Comparison of ENCODE assay signal across 32 cellular contexts in genomic region chr7:142299226-142299625, GRCh38. TPM values are rescaled to one million over a fixed set of nuclear protein-coding genes. Genes with fewer than 3 reads are reported as not detected.
DNase-seq lines count a peak whose midpoint lies in the region; ATAC-seq and TF ChIP-seq lines count a peak whose summit lies in the region.
"Had no signal": no experiment of that assay in that cellular context is flagged by ENCODE, and none has a peak within 500 bp of the region (broad histone marks: within the 10 kb centered on the region; RNA-seq: fewer than 3 reads in every experiment).

No MANE protein-coding gene starts in this region.

- peaks cover 25% of the 10 kb centered on the region for H3K4me1 Mint-ChIP-seq in activated CD4-positive, alpha-beta T cell treated with anti-CD3 and anti-CD28 coated beads, Interleukin-2, amount 10 ng/mL, durations not matched to agents 7 days and 5 days
- peaks cover 9 to 46% (median 32%) of the 10 kb centered on the region in 7 donors for H3K4me1 Mint-ChIP-seq in naive thymus-derived CD4-positive, alpha-beta T cell
- H3K4me1 Mint-ChIP-seq: brain had no signal

- H3K9me3 Mint-ChIP-seq in activated CD4-positive, alpha-beta T cell treated with anti-CD3 and anti-CD28 coated beads, Interleukin-2, amount 10 ng/mL, durations not matched to agents 7 days and 5 days: no peaks in the 10 kb centered on the region
- H3K9me3 Mint-ChIP-seq in naive thymus-derived CD4-positive, alpha-beta T cell: no peaks in the 10 kb centered on the region
- H3K9me3 Mint-ChIP-seq: brain; dendritic cell treated with granulocyte-macrophage colony-stimulating factor and Interleukin-4, amounts not matched to agents 40 ng/mL and 50 ng/mL, for 4 days; endodermal cell; nephron progenitor cell; stimulated activated naive B cell treated with anti-CD40 and anti-IgM and Interleukin-4, amounts not matched to agents 10 μg/mL and 1 μg/mL and 100 μg/mL, for 72 hours had no signal

- intact Hi-C loops in naive thymus-derived CD4-positive, alpha-beta T cell (cut with micrococcal nuclease): no loop called here
- intact Hi-C loops in mucosa of descending colon (cut with DNase I, micrococcal nuclease): no loop called here

- peaks cover 17 to 46% (median 37%) of the 10 kb centered on the region in 10 experiments for H3K4me1 ChIP-seq in BLaER1 treated with 17β-estradiol and CSF1 and Interleukin-3, amounts not matched to agents 10 nM and 100 nM
- H3K4me1 ChIP-seq in naive thymus-derived CD4-positive, alpha-beta T cell (ENCODE audit: control insufficient read depth in 2 of 2, insufficient read depth in 2 of 2, low read length in 2 of 2): peaks cover 0 to 28% of the 10 kb centered on the region in 2 donors
- H3K4me1 ChIP-seq in mucosa of descending colon (ENCODE audit: low read depth): no peaks in the 10 kb centered on the region
- H3K4me1 ChIP-seq: A549 had no signal

- no peak overlapping the region for H3K9ac ChIP-seq in BLaER1 treated with 17β-estradiol and CSF1 and Interleukin-3, amounts not matched to agents 10 nM and 100 nM

- peaks cover 14% of the 10 kb centered on the region for H3K27me3 Mint-ChIP-seq in activated CD4-positive, alpha-beta T cell treated with anti-CD3 and anti-CD28 coated beads, Interleukin-2, amount 10 ng/mL, durations not matched to agents 7 days and 5 days
- peaks cover 10 to 39% (median 28%) of the 10 kb centered on the region in 5 donors for H3K27me3 Mint-ChIP-seq in naive thymus-derived CD4-positive, alpha-beta T cell

- peak overlapping the region; percentile 20 for H3K27ac Mint-ChIP-seq in activated CD4-positive, alpha-beta T cell treated with anti-CD3 and anti-CD28 coated beads, Interleukin-2, amount 10 ng/mL, durations not matched to agents 7 days and 5 days
- peak overlapping the region in 4 of 9 donors; percentile 30 to 66 (median 48) for H3K27ac Mint-ChIP-seq in naive thymus-derived CD4-positive, alpha-beta T cell
- H3K27ac Mint-ChIP-seq: brain; dendritic cell treated with granulocyte-macrophage colony-stimulating factor and Interleukin-4, amounts not matched to agents 40 ng/mL and 50 ng/mL, for 4 days; nephron progenitor cell; stimulated activated naive B cell treated with anti-CD40 and anti-IgM and Interleukin-4, amounts not matched to agents 10 μg/mL and 1 μg/mL and 100 μg/mL, for 72 hours had no signal

- CTCF ChIA-PET in activated CD4-positive, alpha-beta T cell treated with anti-CD3 and anti-CD28 coated beads, Interleukin-2, amount 10 ng/mL, durations not matched to agents 7 days and 5 days (lab: Charles Lee): no interaction called here
- CTCF ChIA-PET in naive thymus-derived CD4-positive, alpha-beta T cell (lab: Charles Lee): interaction anchor here (0.8 kb wide), 1 partner anchor 9 kb away, joined by 3 read pairs; no protein-coding TSS in a partner anchor

- H3K36me3 Mint-ChIP-seq in activated CD4-positive, alpha-beta T cell treated with anti-CD3 and anti-CD28 coated beads, Interleukin-2, amount 10 ng/mL, durations not matched to agents 7 days and 5 days (ENCODE audit: low read depth): no peaks in the 10 kb centered on the region
- no peaks in the 10 kb centered on the region for H3K36me3 Mint-ChIP-seq in naive thymus-derived CD4-positive, alpha-beta T cell
- H3K36me3 Mint-ChIP-seq: brain; stimulated activated naive B cell treated with anti-CD40 and anti-IgM and Interleukin-4, amounts not matched to agents 10 μg/mL and 1 μg/mL and 100 μg/mL, for 72 hours had no signal

- H4K20me1 ChIP-seq in BLaER1 treated with 17β-estradiol and CSF1 and Interleukin-3, amounts not matched to agents 10 nM and 100 nM: no peaks in the 10 kb centered on the region

- H3K27ac ChIP-seq in BLaER1 treated with 17β-estradiol and CSF1 and Interleukin-3, amounts not matched to agents 10 nM and 100 nM: no peak overlapping the region
- H3K27ac ChIP-seq in naive thymus-derived CD4-positive, alpha-beta T cell (ENCODE audit: low read depth, low read length): no peak overlapping the region
- H3K27ac ChIP-seq: A549 had no signal

- no peak for TF ChIP-seq CTCF in mucosa of descending colon (IDR thresholded peaks at IDR 0.05)

- no peaks in the 10 kb centered on the region for H3K27me3 ChIP-seq in BLaER1 treated with 17β-estradiol and CSF1 and Interleukin-3, amounts not matched to agents 10 nM and 100 nM
- no peaks in the 10 kb centered on the region for H3K27me3 ChIP-seq in naive thymus-derived CD4-positive, alpha-beta T cell (ENCODE audit: control insufficient read depth in 2 of 2, insufficient read depth in 2 of 2, low read length in 2 of 2)
- no peaks in the 10 kb centered on the region for H3K27me3 ChIP-seq in MG63

- H3K4me3 Mint-ChIP-seq in activated CD4-positive, alpha-beta T cell treated with anti-CD3 and anti-CD28 coated beads, Interleukin-2, amount 10 ng/mL, durations not matched to agents 7 days and 5 days: no peak overlapping the region
- peak overlapping the region; percentile 25 to 62 (median 48) for H3K4me3 Mint-ChIP-seq in naive thymus-derived CD4-positive, alpha-beta T cell
- H3K4me3 Mint-ChIP-seq: brain; dendritic cell treated with granulocyte-macrophage colony-stimulating factor and Interleukin-4, amounts not matched to agents 40 ng/mL and 50 ng/mL, for 4 days; endodermal cell; nephron progenitor cell; stimulated activated naive B cell treated with anti-CD40 and anti-IgM and Interleukin-4, amounts not matched to agents 10 μg/mL and 1 μg/mL and 100 μg/mL, for 72 hours had no signal

- no peaks in the 10 kb centered on the region for H3K36me3 ChIP-seq in BLaER1 treated with 17β-estradiol and CSF1 and Interleukin-3, amounts not matched to agents 10 nM and 100 nM
- H3K36me3 ChIP-seq in naive thymus-derived CD4-positive, alpha-beta T cell (ENCODE audit: control insufficient read depth in 2 of 3, insufficient read depth in 3 of 3, low read length in 3 of 3): no peaks in the 10 kb centered on the region
- H3K36me3 ChIP-seq in MG63: no peaks in the 10 kb centered on the region
- no peaks in the 10 kb centered on the region for H3K36me3 ChIP-seq in mucosa of descending colon (ENCODE audit: low read depth)

- H3K9me3 ChIP-seq in BLaER1 treated with 17β-estradiol and CSF1 and Interleukin-3, amounts not matched to agents 10 nM and 100 nM (replicated peaks in 1 of 11): no peaks in the 10 kb centered on the region
- H3K9me3 ChIP-seq in naive thymus-derived CD4-positive, alpha-beta T cell (ENCODE audit: control insufficient read depth in 2 of 3, low read length in 3 of 3): no peaks in the 10 kb centered on the region
- no peaks in the 10 kb centered on the region for H3K9me3 ChIP-seq in MG63
- no peaks in the 10 kb centered on the region for H3K9me3 ChIP-seq in mucosa of descending colon
- H3K9me3 ChIP-seq: A549 had no signal

- ATAC-seq in naive thymus-derived CD4-positive, alpha-beta T cell: no peak
- no peak for ATAC-seq in SK-N-SH treated with all-trans-retinoic acid at 6 μM for 48 hours
- no peak for ATAC-seq in mucosa of descending colon
- ATAC-seq: Panc1 had no signal

- H3K4me2 ChIP-seq in BLaER1 treated with 17β-estradiol and CSF1 and Interleukin-3, amounts not matched to agents 10 nM and 100 nM: peak overlapping the region in 7 of 11 experiments; percentile 24 to 63 (median 39); a peak in 13 of 22 replicates
- H3K4me2 ChIP-seq: A549 had no signal

- H3K4me3 ChIP-seq in BLaER1 treated with 17β-estradiol and CSF1 and Interleukin-3, amounts not matched to agents 10 nM and 100 nM: no peak overlapping the region
- H3K4me3 ChIP-seq in Jurkat, Clone E6-1 (ENCODE audit: low read length): no peak overlapping the region
- H3K4me3 ChIP-seq in naive thymus-derived CD4-positive, alpha-beta T cell (ENCODE audit: low read length): no peak overlapping the region
- H3K4me3 ChIP-seq in MG63 (no peak overlapping the region), mucosa of descending colon (no peak overlapping the region)
- H3K4me3 ChIP-seq: A549 had no signal

- DNase-seq in activated CD4-positive, alpha-beta T cell treated with anti-CD3 and anti-CD28 coated beads, Interleukin-2, amount 10 ng/mL, durations not matched to agents 7 days and 5 days: no peak
- no peak for DNase-seq in activated CD4-positive, alpha-beta T cell treated with anti-CD3 and anti-CD28 coated beads for 4 hours
- peak; percentile 79 for DNase-seq in Jurkat, Clone E6-1 (ENCODE audit: low read depth, low spot score)
- DNase-seq in naive thymus-derived CD4-positive, alpha-beta T cell: peak in 1 of 9 donors; percentile 27
- DNase-seq in MG63 (no peak), mucosa of descending colon (no peak)
- DNase-seq: activated CD4-positive, alpha-beta T cell treated with anti-CD3 and anti-CD28 coated beads for 1 hour; AML-193; amniotic stem cell; endodermal cell; H7; KG1; mammary epithelial cell; NCI-H1105 treated with DMSO at 0.1 percent for 48 hours; NCI-H1930; NCI-H526; nephron progenitor cell; Right ventricle myocardium superior; stimulated activated naive B cell treated with anti-CD40 and anti-IgM and Interleukin-4, amounts not matched to agents 10 μg/mL and 1 μg/mL and 100 μg/mL, for 72 hours; T-helper 2 cell had no signal

- POLR2A ChIA-PET in activated CD4-positive, alpha-beta T cell treated with anti-CD3 and anti-CD28 coated beads, Interleukin-2, amount 10 ng/mL, durations not matched to agents 7 days and 5 days (lab: Charles Lee): no interaction called here
- POLR2A ChIA-PET in naive thymus-derived CD4-positive, alpha-beta T cell (lab: Charles Lee): interaction anchor here (0.6 to 4.0 kb wide), 5 partner anchors 171 to 513 kb away, joined by 4 to 35 read pairs (median 19); no protein-coding TSS in a partner anchor

TF ChIP-seq in SK-N-SH treated with all-trans-retinoic acid at 6 μM for 48 hours, 23 proteins besides CTCF, POLR2A, EP300 and RAD21 (continues in another document):
- TF ChIP-seq CREB5 (CRISPR knock-in tag; IDR thresholded peaks at IDR 0.05; ENCODE audit: low read depth) (no peak), CSDC2 (CRISPR knock-in tag; IDR thresholded peaks at IDR 0.05) (no peak)

RNA-seq across cellular contexts. Expression of gene PRSS58, which starts 41.4 kb away (rescaled TPM):
- not detected for total RNA-seq in activated CD4-positive, alpha-beta T cell treated with anti-CD3 and anti-CD28 coated beads, Interleukin-2, amount 10 ng/mL, durations not matched to agents 7 days and 5 days
- not detected for polyA plus RNA-seq in Jurkat, Clone E6-1 (2012; ENCODE audit: insufficient read depth, insufficient read length)
- not detected for total RNA-seq in naive thymus-derived CD4-positive, alpha-beta T cell
- polyA plus RNA-seq in naive thymus-derived CD4-positive, alpha-beta T cell: not detected
- not detected in 2 replicates for total RNA-seq in MG63 (2014; rRNA removed; shearing (Covaris generic); ENCODE audit: low replicate concordance)
- not detected for total RNA-seq in mucosa of descending colon
- total RNA-seq: endodermal cell, H7, mammary epithelial cell, mucosa of gallbladder, osteocyte, Right ventricle myocardium superior, skeletal muscle tissue, temporal lobe, ureter had no signal
- polyA plus RNA-seq: A549, esophagus, mammary epithelial cell had no signal
